In genomic region chr1:89363196-89363595, GRCh38 we compare ENCODE assay signal across 8 cellular contexts. TPM values are rescaled to one million over a fixed set of nuclear protein-coding genes. Genes with fewer than 3 reads are reported as not detected.
DNase-seq lines count a peak whose midpoint lies in the region; ATAC-seq and TF ChIP-seq lines count a peak whose summit lies in the region.

No MANE protein-coding gene starts in this region.

- intact Hi-C loops in head of caudate nucleus (cut with DNase I): no loop called here

- H3K9me3 Mint-ChIP-seq in endothelial cell (ENCODE audit: unreplicated experiment): no peaks in the 10 kb centered on the region

- TF ChIP-seq CTCF in BE2C (IDR thresholded peaks at IDR 0.05; ENCODE audit: low read depth, low read length): no peak
- TF ChIP-seq CTCF in endothelial cell (IDR thresholded peaks at IDR 0.05; ENCODE audit: unreplicated experiment): no peak

- H3K9me3 ChIP-seq in BE2C: no peaks in the 10 kb centered on the region

- no peaks in the 10 kb centered on the region for H3K27me3 ChIP-seq in BE2C

- peaks cover 5% of the 10 kb centered on the region for H3K27me3 Mint-ChIP-seq in endothelial cell (ENCODE audit: unreplicated experiment)

- H3K36me3 Mint-ChIP-seq in endothelial cell (ENCODE audit: low read depth, unreplicated experiment): no peaks in the 10 kb centered on the region

- H3K4me3 ChIP-seq in BE2C (ENCODE audit: low read depth, low read length): no peak overlapping the region

- peak; percentile 21 for DNase-seq in glomerular visceral epithelial cell (ENCODE audit: extremely low spot score)
- DNase-seq in BE2C: no peak
- no peak for DNase-seq in endothelial cell (ENCODE audit: low spot score)
- no peak for DNase-seq in AG08395 (ENCODE audit: low spot score)
- no peak for DNase-seq in head of caudate nucleus

- H3K36me3 ChIP-seq in BE2C: no peaks in the 10 kb centered on the region

- H3K4me1 ChIP-seq in BE2C: no peaks in the 10 kb centered on the region

- H3K27ac Mint-ChIP-seq in endothelial cell (ENCODE audit: unreplicated experiment): no peak overlapping the region

- peaks cover 13% of the 10 kb centered on the region for H3K4me1 Mint-ChIP-seq in endothelial cell (ENCODE audit: unreplicated experiment)

- no peak overlapping the region for H3K4me3 Mint-ChIP-seq in endothelial cell (ENCODE audit: unreplicated experiment)

- peak; percentile 83 for ATAC-seq in GM18508 (IDR thresholded peaks at IDR 0.05; ENCODE audit: insufficient read depth, unreplicated experiment)
- peak; percentile 86 for ATAC-seq in GM21526 (IDR thresholded peaks at IDR 0.05; ENCODE audit: low FRiP score, unreplicated experiment)
- ATAC-seq in HG03565 (IDR thresholded peaks at IDR 0.05; ENCODE audit: unreplicated experiment): peak; percentile 90

RNA-seq across cellular contexts. Expression of gene GBP6, which starts 0.7 kb away (rescaled TPM):
- 0.14 TPM for polyA plus RNA-seq in BE2C (2012; ENCODE audit: insufficient read depth, insufficient read length, low read depth)
- 0.26 TPM for total RNA-seq in endothelial cell (ENCODE audit: unreplicated experiment)
